8 cellular contexts compared by ENCODE assay signal in the genomic region with DNA sequence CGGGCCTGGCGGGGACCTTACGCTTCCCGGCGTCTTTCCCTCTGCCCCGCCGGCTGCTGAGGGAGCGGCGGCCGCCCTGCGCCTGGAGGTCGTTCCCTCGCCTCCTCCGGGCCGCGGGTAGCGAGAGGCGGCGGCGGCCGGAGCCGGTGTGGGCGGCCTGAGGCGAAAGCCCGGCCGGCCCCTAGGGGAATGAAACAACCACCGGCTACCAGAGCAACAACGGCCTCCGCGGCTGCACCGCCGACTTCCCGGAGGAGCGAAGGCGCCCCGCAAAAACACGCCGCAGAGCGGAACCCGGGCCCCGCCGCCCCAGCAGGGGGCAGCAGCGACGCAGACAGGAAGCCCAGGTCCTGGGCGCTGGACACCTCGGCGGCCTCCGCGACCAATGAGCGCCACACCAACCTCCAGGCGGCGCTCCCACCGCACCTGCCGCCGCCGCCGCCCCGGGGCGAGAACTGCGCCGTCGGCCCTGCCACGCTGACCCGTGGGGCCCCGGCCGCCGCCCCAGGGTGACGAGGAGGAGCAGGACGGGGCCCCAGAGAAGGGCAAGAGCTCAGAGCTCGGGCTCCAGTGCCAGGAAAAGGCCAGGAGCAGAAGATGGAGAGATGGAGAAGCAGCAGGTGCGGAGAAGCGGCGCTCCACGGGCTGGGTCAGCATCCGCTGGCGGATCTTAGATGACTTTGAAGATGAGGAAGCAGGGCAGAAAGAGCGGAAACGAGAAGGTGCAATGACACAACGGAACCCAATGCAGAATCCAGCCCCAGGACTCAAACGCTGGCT. TPM values are rescaled to one million over a fixed set of nuclear protein-coding genes. Genes with fewer than 3 reads are reported as not detected.
A peak's percentile ranks its signal among the peaks of the same experiment; 100 is the strongest.
DNase-seq lines count a peak whose midpoint lies in the region; ATAC-seq lines count a peak whose summit lies in the region.

No MANE protein-coding gene starts in this region.

- DNase-seq in 8988T (peak; percentile 93), NCI-H2171 treated with DMSO at 0.1 percent for 48 hours (lab: John Stamatoyannopoulos, UW) (peak; percentile 58), cerebellum (ENCODE audit: low spot score) (peak; percentile 68), kidney tubule cell (ENCODE audit: low spot score) (peak; percentile 92)
- peak; percentile 48 to 70 for DNase-seq in stimulated activated CD4-positive, alpha-beta T cell treated with anti-CD3 and anti-CD28 coated beads, Interleukin-1b, Interleukin-23, amount 100 ng/mL, for 4 hours (ENCODE audit: low read depth in 2 of 2)

- ATAC-seq in GM18511 (IDR thresholded peaks at IDR 0.05; ENCODE audit: unreplicated experiment) (peak; percentile 98), HG02981 (IDR thresholded peaks at IDR 0.05; ENCODE audit: unreplicated experiment) (peak; percentile 94)
- peak; percentile 82 to 86 for ATAC-seq in activated CD4-positive, CD25-positive, alpha-beta regulatory T cell treated with anti-CD3 and anti-CD28 coated beads, Interleukin-2, amount 50 U/mL, for 24 hours

RNA-seq across cellular contexts. Expression of gene ACSM6, which starts 10.4 kb away (rescaled TPM):
- not detected for total RNA-seq in cerebellum

Comparison
In these comparisons a context has a peak if more than half of its experiments do, and no peak if none do; other contexts are left out.
1. Peak in every context shown above with its lines: DNase-seq and ATAC-seq.